Comparison of ENCODE assay signal across 31 cellular contexts in the genomic region with DNA sequence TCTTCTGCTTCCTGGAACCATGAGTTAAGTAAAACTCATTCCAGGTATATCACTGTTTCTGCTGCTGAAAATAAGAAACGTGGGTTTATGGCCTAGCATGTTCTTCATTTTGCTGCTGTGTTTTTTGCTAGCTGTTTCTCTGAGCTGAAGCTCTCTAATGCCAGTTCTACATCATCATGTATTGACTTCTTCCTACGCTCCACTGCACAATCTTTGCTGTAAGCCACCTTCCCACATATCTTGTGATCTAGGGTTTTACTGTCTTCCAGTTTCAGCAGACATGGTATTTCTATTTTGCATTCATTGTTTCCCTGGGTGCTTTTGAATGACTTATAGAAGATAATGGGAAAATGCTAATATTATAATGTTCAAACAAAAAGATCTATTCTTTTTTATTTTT.
"Had no signal": no experiment of that assay in that cellular context is flagged by ENCODE, and none has a peak within 500 bp of the region (broad histone marks: within the 10 kb centered on the region; RNA-seq: fewer than 3 reads in every experiment).

No MANE protein-coding gene starts in this region.

- H3K4me1 Mint-ChIP-seq: activated CD4-positive, alpha-beta T cell treated with anti-CD3 and anti-CD28 coated beads for 36 hours; activated CD4-positive, alpha-beta T cell treated with anti-CD3 and anti-CD28 coated beads, Interleukin-2, amount 10 ng/mL, durations not matched to agents 24 days and 14 days; activated CD8-positive, alpha-beta memory T cell treated with anti-CD3 and anti-CD28 coated beads, Interleukin-2, amount 10 ng/mL, durations not matched to agents 7 days and 5 days; T-helper 17 cell had no signal

- H3K4me3 ChIP-seq: esophagus muscularis mucosa, gastrocnemius medialis, heart left ventricle had no signal

- H3K27me3 Mint-ChIP-seq: activated CD4-positive, alpha-beta memory T cell treated with anti-CD3 and anti-CD28 coated beads for 36 hours; activated CD4-positive, alpha-beta T cell treated with anti-CD3 and anti-CD28 coated beads for 36 hours; activated CD4-positive, alpha-beta T cell treated with anti-CD3 and anti-CD28 coated beads, Interleukin-2, amount 10 ng/mL, durations not matched to agents 24 days and 14 days; activated CD8-positive, alpha-beta memory T cell treated with anti-CD3 and anti-CD28 coated beads, Interleukin-2, amount 10 ng/mL, durations not matched to agents 7 days and 5 days; activated naive CD8-positive, alpha-beta T cell; effector memory CD8-positive, alpha-beta T cell; T-helper 17 cell had no signal

- H3K27ac Mint-ChIP-seq: activated CD4-positive, alpha-beta memory T cell treated with anti-CD3 and anti-CD28 coated beads for 36 hours; activated CD4-positive, alpha-beta T cell treated with anti-CD3 and anti-CD28 coated beads for 36 hours; activated CD4-positive, alpha-beta T cell treated with anti-CD3 and anti-CD28 coated beads, Interleukin-2, amount 10 ng/mL, durations not matched to agents 24 days and 14 days; activated CD8-positive, alpha-beta memory T cell treated with anti-CD3 and anti-CD28 coated beads, Interleukin-2, amount 10 ng/mL, durations not matched to agents 7 days and 5 days; activated CD8-positive, alpha-beta T cell treated with anti-CD3 and anti-CD28 coated beads, Interleukin-2, amount 10 ng/mL, durations not matched to agents 7 days and 5 days; activated naive CD8-positive, alpha-beta T cell; activated T-cell treated with anti-CD3 and anti-CD28 coated beads, Interleukin-2, amount 50 U/mL, for 72 hours; effector memory CD8-positive, alpha-beta T cell; T-helper 17 cell; T-helper 2 cell treated with Interferon-gamma antibody and Interleukin-4, amounts not matched to agents 5 μg/mL and 100 μg/mL, for 36 hours had no signal

- H3K9me3 Mint-ChIP-seq: activated CD4-positive, alpha-beta memory T cell treated with anti-CD3 and anti-CD28 coated beads for 36 hours; activated CD4-positive, alpha-beta T cell treated with anti-CD3 and anti-CD28 coated beads, Interleukin-2, amount 10 ng/mL, durations not matched to agents 24 days and 14 days had no signal

- H3K4me3 Mint-ChIP-seq: activated CD4-positive, alpha-beta memory T cell treated with anti-CD3 and anti-CD28 coated beads for 36 hours; activated CD4-positive, alpha-beta T cell treated with anti-CD3 and anti-CD28 coated beads for 36 hours; activated CD4-positive, alpha-beta T cell treated with anti-CD3 and anti-CD28 coated beads, Interleukin-2, amount 10 ng/mL, durations not matched to agents 24 days and 14 days; activated CD8-positive, alpha-beta memory T cell treated with anti-CD3 and anti-CD28 coated beads, Interleukin-2, amount 10 ng/mL, durations not matched to agents 7 days and 5 days; activated CD8-positive, alpha-beta T cell treated with anti-CD3 and anti-CD28 coated beads, Interleukin-2, amount 10 ng/mL, durations not matched to agents 7 days and 5 days; activated naive CD8-positive, alpha-beta T cell; activated T-cell treated with anti-CD3 and anti-CD28 coated beads, Interleukin-2, amount 50 U/mL, for 72 hours; effector memory CD8-positive, alpha-beta T cell; T-helper 17 cell; T-helper 2 cell treated with Interferon-gamma antibody and Interleukin-4, amounts not matched to agents 5 μg/mL and 100 μg/mL, for 36 hours had no signal

- H3K4me1 ChIP-seq: esophagus muscularis mucosa, foreskin keratinocyte, gastrocnemius medialis, heart left ventricle had no signal

- ATAC-seq: activated CD4-positive, alpha-beta T cell treated with anti-CD3 and anti-CD28 coated beads for 36 hours; activated CD8-positive, alpha-beta memory T cell treated with anti-CD3 and anti-CD28 coated beads, Interleukin-2, amount 10 ng/mL, durations not matched to agents 7 days and 5 days; activated CD8-positive, alpha-beta T cell treated with anti-CD3 and anti-CD28 coated beads, Interleukin-2, amount 10 ng/mL, durations not matched to agents 7 days and 5 days; activated T-cell treated with anti-CD3 and anti-CD28 coated beads, Interleukin-2, amount 50 U/mL, for 72 hours; effector memory CD8-positive, alpha-beta T cell; foreskin keratinocyte; gastrocnemius medialis; heart left ventricle; T-helper 17 cell had no signal

- DNase-seq: activated CD4-positive, alpha-beta memory T cell treated with anti-CD3 and anti-CD28 coated beads for 36 hours; activated CD4-positive, alpha-beta T cell treated with anti-CD3 and anti-CD28 coated beads for 36 hours; activated CD4-positive, alpha-beta T cell treated with anti-CD3 and anti-CD28 coated beads, Interleukin-2, amount 10 ng/mL, durations not matched to agents 24 days and 14 days; activated CD4-positive, CD25-positive, alpha-beta regulatory T cell; activated CD4-positive, CD25-positive, alpha-beta regulatory T cell treated with anti-CD3 and anti-CD28 coated beads, Interleukin-2, amount 50 U/mL, for 72 hours; activated CD8-positive, alpha-beta memory T cell treated with anti-CD3 and anti-CD28 coated beads, Interleukin-2, amount 10 ng/mL, durations not matched to agents 7 days and 5 days; activated CD8-positive, alpha-beta memory T cell treated with anti-CD3 and anti-CD28 coated beads, Interleukin-2, amount 50 U/mL, for 4 hours; activated CD8-positive, alpha-beta T cell treated with anti-CD3 and anti-CD28 coated beads, Interleukin-2, amount 10 ng/mL, durations not matched to agents 7 days and 5 days; activated gamma-delta T cell treated with Interleukin-2 at 50 U/mL for 16 hours; activated naive CD4-positive, alpha-beta T cell treated with anti-CD3 and anti-CD28 coated beads, Interleukin-2, amount 50 U/mL, for 16 hours; activated naive CD4-positive, alpha-beta T cell treated with Interleukin-2 at 50 U/mL for 16 hours; activated T-cell treated with anti-CD3 and anti-CD28 coated beads, Interleukin-2, amount 50 U/mL, for 1 hour; activated T-cell treated with anti-CD3 and anti-CD28 coated beads, Interleukin-2, amount 50 U/mL, for 72 hours; amniotic stem cell; anterior cingulate cortex; brain microvascular endothelial cell; cortex of kidney; dermis blood vessel endothelial cell; effector CD4-positive, alpha-beta T cell; effector memory CD8-positive, alpha-beta T cell; erythroblast; foreskin keratinocyte; gastrocnemius medialis; glutamatergic neuron; heart left ventricle; T-helper 1 cell; T-helper 17 cell; T1000 had no signal

- H3K36me3 Mint-ChIP-seq: activated CD4-positive, alpha-beta memory T cell treated with anti-CD3 and anti-CD28 coated beads for 36 hours; activated CD8-positive, alpha-beta memory T cell treated with anti-CD3 and anti-CD28 coated beads, Interleukin-2, amount 10 ng/mL, durations not matched to agents 7 days and 5 days; activated naive CD8-positive, alpha-beta T cell had no signal

- H3K27me3 ChIP-seq: brain microvascular endothelial cell, esophagus muscularis mucosa, foreskin keratinocyte, gastrocnemius medialis, heart left ventricle had no signal

- H3K27ac ChIP-seq: brain microvascular endothelial cell, esophagus muscularis mucosa, foreskin keratinocyte, gastrocnemius medialis, heart left ventricle had no signal

- H3K36me3 ChIP-seq: brain microvascular endothelial cell, esophagus muscularis mucosa, gastrocnemius medialis, heart left ventricle had no signal
